Comparison of ENCODE assay signal across 19 cellular contexts in the genomic region with DNA sequence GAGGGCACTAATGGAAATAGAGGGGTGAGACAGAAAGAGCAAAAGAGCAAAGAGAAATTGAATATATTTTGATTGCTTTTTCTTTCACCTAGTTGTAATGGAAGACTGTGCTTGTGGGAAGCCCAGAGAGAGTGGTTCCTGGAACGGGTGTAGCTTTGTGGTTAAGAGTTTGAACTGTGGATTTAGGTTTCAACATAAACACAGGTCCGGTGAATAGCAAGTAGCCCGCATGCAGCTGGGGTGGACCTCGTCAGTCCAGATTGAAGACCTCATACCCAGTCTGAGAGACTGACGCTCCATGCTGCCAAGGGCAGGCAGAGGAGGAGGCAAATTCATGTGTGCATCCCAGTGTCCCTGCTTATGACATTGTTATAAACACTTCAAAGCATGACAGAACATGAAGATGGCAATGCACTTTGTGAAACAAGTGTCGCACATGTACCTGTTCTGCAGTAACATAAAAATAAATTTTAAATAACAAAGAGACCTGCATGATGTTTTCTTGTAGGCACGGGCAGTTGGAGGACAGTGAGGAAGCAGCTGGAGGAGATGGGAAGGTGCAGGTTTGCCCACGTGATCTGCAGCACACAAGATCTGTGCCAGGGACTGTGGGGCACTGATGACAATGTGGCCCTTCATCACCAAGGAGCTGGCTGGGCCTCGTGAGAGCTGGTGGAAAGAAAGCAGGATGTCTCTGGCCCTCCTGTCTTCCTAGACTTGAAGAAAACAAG.
DNase-seq lines count a peak whose midpoint lies in the region; ATAC-seq and FAIRE-seq lines count a peak whose summit lies in the region.
"Had no signal": no experiment of that assay in that cellular context is flagged by ENCODE, and none has a peak within 500 bp of the region (broad histone marks: within the 10 kb centered on the region; RNA-seq: fewer than 3 reads in every experiment).

No MANE protein-coding gene starts in this region.

- no peaks in the 10 kb centered on the region for H3K27me3 ChIP-seq in SJCRH30
- H3K27me3 ChIP-seq in trophoblast cell (ENCODE audit: insufficient read depth, low read length): no peaks in the 10 kb centered on the region
- H3K27me3 ChIP-seq in small intestine (ENCODE audit: control insufficient read depth in 2 of 2, insufficient read depth in 2 of 2, low read length in 2 of 2): no peaks in the 10 kb centered on the region
- H3K27me3 ChIP-seq: SJSA1 had no signal

- H3K36me3 ChIP-seq in SJCRH30 (no peaks in the 10 kb centered on the region), trophoblast cell (ENCODE audit: control insufficient read depth in 1 of 2, insufficient read depth in 2 of 2, low read length in 2 of 2) (no peaks in the 10 kb centered on the region), small intestine (ENCODE audit: control insufficient read depth in 2 of 2, insufficient read depth in 2 of 2, low read length in 2 of 2) (no peaks in the 10 kb centered on the region)
- H3K36me3 ChIP-seq: SJSA1 had no signal

- H2BK120ac ChIP-seq in trophoblast cell (ENCODE audit: insufficient read depth, low read length, poor library complexity): no peak overlapping the region

- H3K27ac ChIP-seq in SJCRH30 (no peak overlapping the region), trophoblast cell (ENCODE audit: low read depth, low read length) (no peak overlapping the region), small intestine (ENCODE audit: low read depth in 1 of 2, low read length in 1 of 2) (no peak overlapping the region)
- H3K27ac ChIP-seq: C4-2B, SJSA1 had no signal

- H3K4me3 ChIP-seq in SJCRH30: no peak overlapping the region
- no peak overlapping the region for H3K4me3 ChIP-seq in trophoblast cell (ENCODE audit: low read depth, low read length)
- no peak overlapping the region for H3K4me3 ChIP-seq in small intestine (ENCODE audit: low read depth in 1 of 2, low read length in 2 of 2)
- H3K4me3 ChIP-seq: SJSA1 had no signal

- H3K9me3 ChIP-seq in SJCRH30 (replicated peaks) (no peaks in the 10 kb centered on the region), trophoblast cell (ENCODE audit: insufficient read depth, low read depth, low read length) (no peaks in the 10 kb centered on the region), small intestine (ENCODE audit: control insufficient read depth, low read depth) (no peaks in the 10 kb centered on the region)
- H3K9me3 ChIP-seq: SJSA1 had no signal

- no peak overlapping the region for H2AK5ac ChIP-seq in trophoblast cell (ENCODE audit: low read length)

- no peak overlapping the region for H4K8ac ChIP-seq in trophoblast cell (ENCODE audit: low read depth, low read length)

- H3K18ac ChIP-seq in trophoblast cell (ENCODE audit: low read length): no peak overlapping the region

- no peak overlapping the region for H3K4ac ChIP-seq in trophoblast cell (ENCODE audit: low read depth, low read length)

- H3K79me2 ChIP-seq in trophoblast cell (ENCODE audit: control insufficient read depth, insufficient read depth, low read length, poor library complexity): no peaks in the 10 kb centered on the region

- H4K91ac ChIP-seq in trophoblast cell (ENCODE audit: low read depth, low read length): no peak overlapping the region

- no peaks in the 10 kb centered on the region for H3K79me1 ChIP-seq in trophoblast cell (ENCODE audit: low read length)

- peaks cover 26% of the 10 kb centered on the region for H3K4me1 ChIP-seq in SJCRH30
- H3K4me1 ChIP-seq in trophoblast cell (ENCODE audit: control insufficient read depth in 1 of 2, insufficient read depth in 2 of 2, low read length in 2 of 2): no peaks in the 10 kb centered on the region
- H3K4me1 ChIP-seq in small intestine (ENCODE audit: control insufficient read depth in 2 of 2, insufficient read depth in 1 of 2, low read depth in 1 of 2, low read length in 1 of 2): no peaks in the 10 kb centered on the region
- H3K4me1 ChIP-seq: SJSA1 had no signal

- H2AFZ ChIP-seq in trophoblast cell (ENCODE audit: insufficient read depth, low read length, poor library complexity): no peak overlapping the region

- ATAC-seq in HG03442 (IDR thresholded peaks at IDR 0.05; ENCODE audit: unreplicated experiment): no peak

- H4K12ac ChIP-seq in trophoblast cell (ENCODE audit: low read depth, low read length): no peak overlapping the region

- FAIRE-seq in small intestine (lab: Jason Lieb, UNC): no peak
- FAIRE-seq: G401.6, H54 had no signal

- H3K23ac ChIP-seq in trophoblast cell (ENCODE audit: low read length): no peak overlapping the region

- H3K9ac ChIP-seq in trophoblast cell (ENCODE audit: low read length): no peak overlapping the region

- no peak overlapping the region for H2BK12ac ChIP-seq in trophoblast cell (ENCODE audit: low read length)

- no peak overlapping the region for H2BK5ac ChIP-seq in trophoblast cell (ENCODE audit: low read depth, low read length, poor library complexity)

- H3K14ac ChIP-seq in trophoblast cell (ENCODE audit: low read length): no peak overlapping the region

- no CpG with 5 or more reads among the region's 9 CpGs for WGBS in trophoblast cell (ENCODE audit: extremely low coverage, insufficient coverage, insufficient read length)
- 50 to 66% (median 59%) methylated on average over 9 of the region's 9 CpGs for WGBS in small intestine, 3 donors

- no peak overlapping the region for H3K4me2 ChIP-seq in trophoblast cell (ENCODE audit: low read length)

- DNase-seq in MV-4-11 (lab: John Stamatoyannopoulos, UW) (peak; percentile 5), SJCRH30 (peak; percentile 41 to 73), iris pigment epithelial cell (ENCODE audit: low read depth) (peak; percentile 61), trophoblast cell (peak; percentile 31 to 52), small intestine (no peak), NCI-H146 (lab: John Stamatoyannopoulos, UW) (no peak), NCI-H187 treated with DMSO at 0.1 percent for 48 hours (lab: John Stamatoyannopoulos, UW) (no peak)
- DNase-seq: AML-193, COR-L47, DMS 273 treated with DMSO at 0.1 percent for 48 hours, NCI-H1436, NCI-H2081 treated with DMSO at 0.1 percent for 48 hours, NCI-H345, NCI-H524 treated with DMSO at 0.1 percent for 48 hours had no signal

Comparison
In these comparisons a context has a peak if more than half of its experiments do, and no peak if none do; other contexts are left out.
1. DNase-seq: peak in MV-4-11 (single experiment), SJCRH30 (2 of 2), iris pigment epithelial cell (single experiment) and trophoblast cell (2 of 2); none in small intestine (single experiment), NCI-H146 (single experiment) and NCI-H187 treated with DMSO at 0.1 percent for 48 hours (single experiment).